30 cellular contexts compared by ENCODE assay signal in genomic region chr1:47701283-47701682, GRCh38.
"Had no signal": no experiment of that assay in that cellular context is flagged by ENCODE, and none has a peak within 500 bp of the region (broad histone marks: within the 10 kb centered on the region; RNA-seq: fewer than 3 reads in every experiment).

No MANE protein-coding gene starts in this region.

- H3K27ac Mint-ChIP-seq: immature natural killer cell; naive thymus-derived CD4-positive, alpha-beta T cell; natural killer cell treated with Interleukin-12 subunit alpha and Interleukin-12 subunit beta and Interleukin-15 and Interleukin-18, amount 100 ng/mL, for 72 hours; progenitor cell of endocrine pancreas; stimulated activated effector memory CD8-positive, alpha-beta T cell treated with anti-CD3 and anti-CD28 coated beads, Interleukin-12 subunit alpha, Interleukin-12 subunit beta, amount 100 ng/mL, for 72 hours; stimulated activated naive CD8-positive, alpha-beta T cell treated with anti-CD3 and anti-CD28 coated beads, Interleukin-15, Interleukin-2, amounts not matched to agents 100 ng/mL and 50 ng/mL, for 24 hours; type B pancreatic cell had no signal

- H3K4me3 Mint-ChIP-seq: immature natural killer cell; naive thymus-derived CD4-positive, alpha-beta T cell; natural killer cell treated with Interleukin-12 subunit alpha and Interleukin-12 subunit beta and Interleukin-15 and Interleukin-18, amount 100 ng/mL, for 72 hours; neural crest cell; stimulated activated effector memory CD8-positive, alpha-beta T cell treated with anti-CD3 and anti-CD28 coated beads, Interleukin-12 subunit alpha, Interleukin-12 subunit beta, amount 100 ng/mL, for 72 hours; stimulated activated naive CD8-positive, alpha-beta T cell treated with anti-CD3 and anti-CD28 coated beads, Interleukin-15, Interleukin-2, amounts not matched to agents 100 ng/mL and 50 ng/mL, for 24 hours; type B pancreatic cell had no signal

- H3K36me3 ChIP-seq: heart left ventricle, left lung, lower lobe of right lung, neutrophil, suprapubic skin, thoracic aorta, tibial artery, uterus had no signal

- H3K27me3 ChIP-seq: tibial artery, uterus had no signal

- H3K27ac ChIP-seq: heart left ventricle, left lung, lower lobe of right lung, neutrophil, parathyroid adenoma, skin epidermis, suprapubic skin, thoracic aorta, uterus had no signal

- DNase-seq: heart left ventricle; hypothalamus; immature natural killer cell; kidney; left colon; left lung; lower lobe of right lung; mammary epithelial cell; mesenchymal stem cell; naive thymus-derived CD4-positive, alpha-beta T cell; occipital lobe; retina; right cardiac atrium; stimulated activated CD4-positive, alpha-beta T cell treated with anti-CD3 and anti-CD28 coated beads, Interleukin-12 subunit alpha, Interleukin-12 subunit beta, amount 100 ng/mL, for 4 hours; stimulated activated CD4-positive, alpha-beta T cell treated with anti-CD3 and anti-CD28 coated beads, Interleukin-4, amount 100 ng/mL, for 24 hours; stimulated activated naive CD4-positive, alpha-beta T cell; tibial artery; uterus had no signal

- H3K9me3 Mint-ChIP-seq: immature natural killer cell; naive thymus-derived CD4-positive, alpha-beta T cell; natural killer cell treated with Interleukin-12 subunit alpha and Interleukin-12 subunit beta and Interleukin-15 and Interleukin-18, amount 100 ng/mL, for 72 hours; neural crest cell; stimulated activated effector memory CD8-positive, alpha-beta T cell treated with anti-CD3 and anti-CD28 coated beads, Interleukin-12 subunit alpha, Interleukin-12 subunit beta, amount 100 ng/mL, for 72 hours; stimulated activated naive CD8-positive, alpha-beta T cell treated with anti-CD3 and anti-CD28 coated beads, Interleukin-15, Interleukin-2, amounts not matched to agents 100 ng/mL and 50 ng/mL, for 24 hours; type B pancreatic cell had no signal

- H3K9me3 ChIP-seq: heart left ventricle, left lung, lower lobe of right lung, neutrophil, suprapubic skin, thoracic aorta, tibial artery, uterus had no signal

- H3K36me3 Mint-ChIP-seq: immature natural killer cell; naive thymus-derived CD4-positive, alpha-beta T cell; natural killer cell treated with Interleukin-12 subunit alpha and Interleukin-12 subunit beta and Interleukin-15 and Interleukin-18, amount 100 ng/mL, for 72 hours; type B pancreatic cell had no signal

- H3K4me3 ChIP-seq: heart left ventricle, left lung, lower lobe of right lung, skin epidermis, suprapubic skin, thoracic aorta, tibial artery, uterus had no signal

- ATAC-seq: heart left ventricle; left lung; lower lobe of right lung; naive thymus-derived CD4-positive, alpha-beta T cell; natural killer cell treated with Interleukin-12 subunit alpha and Interleukin-12 subunit beta and Interleukin-15 and Interleukin-18, amount 100 ng/mL, for 72 hours; right cardiac atrium; sciatic nerve; stimulated activated effector memory CD8-positive, alpha-beta T cell treated with anti-CD3 and anti-CD28 coated beads, Interleukin-12 subunit alpha, Interleukin-12 subunit beta, amount 100 ng/mL, for 72 hours had no signal

- H3K4me1 Mint-ChIP-seq: immature natural killer cell; stimulated activated effector memory CD8-positive, alpha-beta T cell treated with anti-CD3 and anti-CD28 coated beads, Interleukin-12 subunit alpha, Interleukin-12 subunit beta, amount 100 ng/mL, for 72 hours had no signal

- H3K4me1 ChIP-seq: heart left ventricle, left lung, lower lobe of right lung, parathyroid adenoma, uterus had no signal
